16 cellular contexts compared by ENCODE assay signal in the genomic region with DNA sequence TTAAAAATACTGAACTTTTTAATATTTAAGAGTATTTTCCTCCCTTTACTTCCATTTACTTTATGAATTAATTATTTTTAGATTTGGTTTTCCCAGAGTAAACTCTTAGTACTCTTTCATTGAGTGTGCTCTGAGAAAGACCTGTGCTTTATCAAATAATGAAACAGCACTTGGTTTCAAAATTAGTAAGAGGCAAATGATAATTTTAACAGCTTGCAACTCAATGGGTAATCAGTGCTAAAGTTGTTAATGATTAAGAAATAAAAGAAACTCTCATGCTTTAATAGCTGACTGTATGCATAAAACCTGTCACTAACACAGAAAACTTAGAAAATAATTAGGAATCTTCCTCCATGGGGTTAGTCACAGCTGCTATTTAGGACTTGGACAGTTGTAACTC.
A peak's percentile ranks its signal among the peaks of the same experiment; 100 is the strongest.
DNase-seq lines count a peak whose midpoint lies in the region; ATAC-seq, FAIRE-seq and TF ChIP-seq lines count a peak whose summit lies in the region.
"Had no signal": no experiment of that assay in that cellular context is flagged by ENCODE, and none has a peak within 500 bp of the region (broad histone marks: within the 10 kb centered on the region; RNA-seq: fewer than 3 reads in every experiment).

No MANE protein-coding gene starts in this region.

- ATAC-seq in GM18909 (IDR thresholded peaks at IDR 0.05; ENCODE audit: poor library complexity, unreplicated experiment) (peak; percentile 78), GM21576 (IDR thresholded peaks at IDR 0.05; ENCODE audit: unreplicated experiment) (peak; percentile 61), HG03066 (IDR thresholded peaks at IDR 0.05; ENCODE audit: low read depth, unreplicated experiment) (peak; percentile 68), GM12878 (peak; percentile 87)
- ATAC-seq: GM23338, right lobe of liver had no signal

- DNase-seq in GM12878 (ENCODE audit: low read depth, low spot score) = no peak
- DNase-seq in dorsolateral prefrontal cortex = no peak
- DNase-seq in inferior parietal cortex (ENCODE audit: extremely low spot score) = no peak
- no peak for DNase-seq in GM19238 (ENCODE audit: insufficient read length, low spot score)
- DNase-seq in activated naive CD4-positive, alpha-beta T cell (lab: John Stamatoyannopoulos, UW) = no peak
- DNase-seq: activated CD4-positive, CD25-positive, alpha-beta regulatory T cell; activated gamma-delta T cell treated with Interleukin-2 at 50 U/mL for 16 hours; NCI-H2107; right lobe of liver; RPMI8226; stimulated activated CD4-positive, alpha-beta T cell treated with anti-CD3 and anti-CD28 coated beads, Interleukin-4, amount 100 ng/mL, for 24 hours had no signal

- no peak for FAIRE-seq in GM12878 (lab: Jason Lieb, UNC)

- H3K27ac ChIP-seq in GM12878 (ENCODE audit: control insufficient read depth, insufficient read depth) (no peak overlapping the region), dorsolateral prefrontal cortex (no peak overlapping the region)
- H3K27ac ChIP-seq: ascending aorta, right lobe of liver had no signal

- no peak overlapping the region for H3K4me2 ChIP-seq in GM12878 (ENCODE audit: control insufficient read depth, insufficient read depth)
- H3K4me2 ChIP-seq: GM23338 had no signal

- H4K20me1 ChIP-seq in GM12878 (ENCODE audit: control insufficient read depth, insufficient read depth) = no peaks in the 10 kb centered on the region

- POLR2A ChIA-PET in GM12878 (lab: Charles Lee) = no interaction called here

- CTCF ChIA-PET in GM12878 (lab: Yijun Ruan, JAX) = interaction anchor here (1.5 to 2.0 kb wide), 2 partner anchors 11 to 160 kb away, joined by 6 to 7 read pairs; no protein-coding TSS in a partner anchor

- H3K4me3 ChIP-seq in GM12878 (no peak overlapping the region), dorsolateral prefrontal cortex (no peak overlapping the region)
- H3K4me3 ChIP-seq: ascending aorta, GM23338, right lobe of liver had no signal

- intact Hi-C loops in GM12878 (cut with micrococcal nuclease; ENCODE audit: unreplicated experiment) = no loop called here
- intact Hi-C loops in dorsolateral prefrontal cortex (cut with DNase I) = no loop called here

- no peak for TF ChIP-seq EP300 in GM12878 (IDR thresholded peaks at IDR 0.05; ENCODE audit: borderline replicate concordance in 1 of 2, control insufficient read depth in 1 of 2, low read depth in 2 of 2, low read length in 2 of 2)

- TF ChIP-seq POLR2A in GM12878 (IDR thresholded peaks at IDR 0.05; ENCODE audit: low read depth, low read length) = no peak

- H3K27me3 ChIP-seq in GM12878 (replicated peaks in 1 of 2; ENCODE audit: control insufficient read depth in 2 of 2, insufficient read depth in 2 of 2, low read length in 1 of 2) (no peaks in the 10 kb centered on the region), dorsolateral prefrontal cortex (no peaks in the 10 kb centered on the region)
- H3K27me3 ChIP-seq: ascending aorta, right lobe of liver had no signal

- no peaks in the 10 kb centered on the region for H3K9me3 ChIP-seq in GM12878 (replicated peaks; ENCODE audit: control insufficient read depth, insufficient read depth, low read length)
- H3K9me3 ChIP-seq: ascending aorta, right lobe of liver had no signal

- no peak for TF ChIP-seq RAD21 in GM12878 (IDR thresholded peaks at IDR 0.05; ENCODE audit: insufficient read depth, low read depth, low read length)

- no TSS peak for BruUV-seq in GM12878 (replicated peaks; lab: Mats Ljungman, UMichigan)

- in situ Hi-C loops in GM12878 (cut with MboI) = no loop called here

- no peaks in the 10 kb centered on the region for H3K79me2 ChIP-seq in GM12878 (ENCODE audit: control insufficient read depth, insufficient read depth, low read length)

- TF ChIP-seq CTCF in GM12878 (IDR thresholded peaks at IDR 0.05 in 2 of 3, conservative IDR thresholded peaks at IDR 0.05 in 1 of 3; ENCODE audit: control insufficient read depth in 2 of 3, extremely low read depth in 1 of 3, insufficient read depth in 1 of 3, low read depth in 3 of 3, low read length in 3 of 3) (no peak), dorsolateral prefrontal cortex (IDR thresholded peaks at IDR 0.05 in 54 of 56, conservative IDR thresholded peaks at IDR 0.05 in 2 of 56; ENCODE audit: low read depth in 1 of 56, partially characterized antibody in 56 of 56) (no peak)

- SMC1A ChIA-PET in GM12878 (lab: Charles Lee; ENCODE audit: uncharacterized antibody, unreplicated experiment) = interaction anchor here (1.4 to 2.2 kb wide), 6 partner anchors 10 to 159 kb away, joined by 4 to 10 read pairs (median 6); no protein-coding TSS in a partner anchor

- no peak overlapping the region for H2AFZ ChIP-seq in GM12878 (ENCODE audit: control insufficient read depth, low read depth, low read length)
- H2AFZ ChIP-seq: GM23338 had no signal

- H3K4me1 ChIP-seq in GM12878 (ENCODE audit: control insufficient read depth, insufficient read depth, low read length) = peaks cover 4% of the 10 kb centered on the region; the same call in 1 of the 2 replicates
- H3K4me1 ChIP-seq: ascending aorta, right lobe of liver had no signal

- RAD21 ChIA-PET in GM12878 (lab: Charles Lee; ENCODE audit: unreplicated experiment) = interaction anchor here (1.3 kb wide), 1 partner anchor 36 kb away, joined by 4 read pairs; no protein-coding TSS in a partner anchor

- no peak overlapping the region for H3K9ac ChIP-seq in GM12878 (ENCODE audit: control insufficient read depth, insufficient read depth, low read length)

- H3K36me3 ChIP-seq in GM12878 (ENCODE audit: control insufficient read depth in 2 of 2, insufficient read depth in 2 of 2, low read length in 1 of 2) = no peaks in the 10 kb centered on the region
- H3K36me3 ChIP-seq: right lobe of liver had no signal

TF ChIP-seq in GM12878, 131 proteins besides CTCF, POLR2A, EP300 and RAD21:
- TF ChIP-seq DPF2 (IDR thresholded peaks at IDR 0.05) (0 out of 2 replicates have a peak, but pooled peaks have one; percentile 25), IRF4 (IDR thresholded peaks at IDR 0.05; ENCODE audit: low read depth, low read length) (no peak), MTA2 (IDR thresholded peaks at IDR 0.05; ENCODE audit: low read depth) (peak; percentile 77), JUNB (IDR thresholded peaks at IDR 0.05) (peak; percentile 69)
